14 cellular contexts compared by ENCODE assay signal in the genomic region with DNA sequence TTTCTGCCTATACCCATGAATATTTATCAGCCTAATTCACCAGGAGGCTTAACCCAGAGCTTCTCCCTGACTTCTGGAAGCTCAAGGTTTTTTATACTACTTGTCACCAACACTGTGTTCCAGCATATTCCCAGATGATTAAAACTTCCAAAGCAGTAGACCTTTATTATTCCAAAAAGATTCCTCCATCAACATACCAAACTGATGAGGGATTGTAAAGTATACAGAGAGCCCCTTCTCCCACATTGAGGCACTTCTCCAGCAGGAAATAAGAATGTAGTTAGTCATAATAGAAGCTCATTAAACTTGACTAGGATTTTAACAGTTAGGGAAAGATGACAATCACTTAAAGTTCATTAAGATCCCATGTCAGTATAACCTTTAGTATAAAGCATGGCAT. TPM values are rescaled to one million over a fixed set of nuclear protein-coding genes. Genes with fewer than 3 reads are reported as not detected.
DNase-seq lines count a peak whose midpoint lies in the region; ATAC-seq, FAIRE-seq and TF ChIP-seq lines count a peak whose summit lies in the region.
"Had no signal": no experiment of that assay in that cellular context is flagged by ENCODE, and none has a peak within 500 bp of the region (broad histone marks: within the 10 kb centered on the region; RNA-seq: fewer than 3 reads in every experiment).

No MANE protein-coding gene starts in this region.

- H3K27me3 ChIP-seq in A673 (replicated peaks; ENCODE audit: insufficient read depth, low read depth, low read length, poor library complexity) (no peaks in the 10 kb centered on the region), HUES48 (ENCODE audit: control insufficient read depth, insufficient read depth, low read length) (no peaks in the 10 kb centered on the region), bronchial epithelial cell (ENCODE audit: control insufficient read depth, insufficient read depth, low read length) (no peaks in the 10 kb centered on the region), kidney epithelial cell (ENCODE audit: control insufficient read depth, insufficient read depth, low read length) (no peaks in the 10 kb centered on the region), Peyer's patch (no peaks in the 10 kb centered on the region)

- no peak overlapping the region for H3K9ac ChIP-seq in HUES48 (ENCODE audit: low read depth, low read length)

- CTCF ChIA-PET in A673 (lab: Charles Lee), result interaction anchor here (0.6 to 3.4 kb wide), 2 partner anchors 57 to 144 kb away, joined by 5 to 54 read pairs; no protein-coding TSS in a partner anchor

- intact Hi-C loops in A673 (cut with micrococcal nuclease; ENCODE audit: unreplicated experiment), result loop anchor here (10.0 kb wide), 2 partner anchors 631 to 751 kb away; no protein-coding TSS in a partner anchor

- DNase-seq in A673 (ENCODE audit: low spot score) (peak; percentile 57), bronchial epithelial cell (ENCODE audit: low read depth) (peak; percentile 66), kidney epithelial cell (ENCODE audit: low read depth) (peak; percentile 56), iPS-NIHi11 (ENCODE audit: low spot score) (no peak), Peyer's patch (no peak), NCI-H128 (lab: John Stamatoyannopoulos, UW; ENCODE audit: unreplicated experiment) (no peak)
- DNase-seq: activated CD8-positive, alpha-beta memory T cell treated with anti-CD3 and anti-CD28 coated beads, Interleukin-2, amount 10 ng/mL, durations not matched to agents 7 days and 5 days; activated naive CD8-positive, alpha-beta T cell treated with anti-CD3 and anti-CD28 coated beads for 36 hours; DND-41; effector CD8-positive, alpha-beta T cell; MM.1S; right cardiac atrium had no signal

- peaks cover 4% of the 10 kb centered on the region for H3K9me3 ChIP-seq in A673 (ENCODE audit: low read depth, low read length, poor library complexity, severe bottlenecking)
- H3K9me3 ChIP-seq in HUES48 (ENCODE audit: control insufficient read depth, insufficient read depth, low read length), result no peaks in the 10 kb centered on the region; the same call in 1 of the 2 replicates
- no peaks in the 10 kb centered on the region for H3K9me3 ChIP-seq in Peyer's patch

- H3K27ac ChIP-seq in A673 (ENCODE audit: low read depth, low read length, poor library complexity, severe bottlenecking) (no peak overlapping the region), HUES48 (ENCODE audit: low read depth, low read length) (peak overlapping the region; percentile 53), Peyer's patch (no peak overlapping the region)

- POLR2A ChIA-PET in A673 (lab: Charles Lee; ENCODE audit: low non-redundant PET), result no interaction called here

- H3K4me1 ChIP-seq in A673 (ENCODE audit: insufficient read depth, low read length, poor library complexity, severe bottlenecking) (peaks cover 10% of the 10 kb centered on the region), HUES48 (ENCODE audit: control insufficient read depth, insufficient read depth, low read length) (peaks cover 9% of the 10 kb centered on the region; the same call in 1 of the 2 replicates), Peyer's patch (peaks cover 0 to 6% (median 0%) of the 10 kb centered on the region in 4 donors)

- TF ChIP-seq CTCF in A673 (conservative IDR thresholded peaks at IDR 0.05; ENCODE audit: low read depth, low read length) (no peak), bronchial epithelial cell (IDR thresholded peaks at IDR 0.05; ENCODE audit: insufficient read depth, low read length, severe bottlenecking) (no peak), kidney epithelial cell (IDR thresholded peaks at IDR 0.05; ENCODE audit: insufficient read depth, low read length, poor library complexity, severe bottlenecking) (no peak), Peyer's patch (IDR thresholded peaks at IDR 0.05) (no peak)

- no peak for FAIRE-seq in bronchial epithelial cell (lab: Jason Lieb, UNC)

- H3K4me3 ChIP-seq in A673 (ENCODE audit: low read depth, low read length, poor library complexity, severe bottlenecking), result no peak overlapping the region
- H3K4me3 ChIP-seq in HUES48 (ENCODE audit: low read depth, low read length), result no peak overlapping the region
- H3K4me3 ChIP-seq in bronchial epithelial cell (ENCODE audit: low read depth, low read length), result no peak overlapping the region
- H3K4me3 ChIP-seq in kidney epithelial cell (ENCODE audit: low read depth, low read length), result no peak overlapping the region
- no peak overlapping the region for H3K4me3 ChIP-seq in Peyer's patch

- BruUV-seq in A673 (replicated peaks; lab: Mats Ljungman, UMichigan), result no TSS peak

- H3K36me3 ChIP-seq in A673 (ENCODE audit: insufficient read depth, low read length, poor library complexity, severe bottlenecking) (no peaks in the 10 kb centered on the region), HUES48 (ENCODE audit: control insufficient read depth, insufficient read depth, low read length) (no peaks in the 10 kb centered on the region), bronchial epithelial cell (ENCODE audit: control insufficient read depth, insufficient read depth, low read length) (no peaks in the 10 kb centered on the region), kidney epithelial cell (ENCODE audit: control insufficient read depth, insufficient read depth, low read length) (no peaks in the 10 kb centered on the region), Peyer's patch (no peaks in the 10 kb centered on the region)

- ATAC-seq in activated CD4-positive, CD25-positive, alpha-beta regulatory T cell treated with anti-CD3 and anti-CD28 coated beads, Interleukin-2, amount 50 U/mL, for 24 hours, result no peak
- ATAC-seq: activated CD8-positive, alpha-beta memory T cell treated with anti-CD3 and anti-CD28 coated beads, Interleukin-2, amount 10 ng/mL, durations not matched to agents 7 days and 5 days; right cardiac atrium had no signal

- TF ChIP-seq POLR2A in Peyer's patch (IDR thresholded peaks at IDR 0.05), result no peak

RNA-seq across cellular contexts. Expression of gene CEP126, which starts 51.4 kb away (rescaled TPM):
- total RNA-seq in A673 (2021) (2.3 and 3.1 TPM in 2 replicates), bronchial epithelial cell (0.53 and 2.6 TPM in 2 replicates), kidney epithelial cell (0.71 and 0.82 TPM in 2 replicates), Peyer's patch (10 to 100 TPM in 1 of 4 donors, 1 to 10 TPM in 3; 2.0 to 12.4 (median 4.2) TPM)

RNA-seq across cellular contexts. Expression of gene ANGPTL5, which starts 53.0 kb away (rescaled TPM):
- total RNA-seq in A673 (2021) (not detected in 2 replicates), bronchial epithelial cell (not detected in 2 replicates), kidney epithelial cell (not detected in 2 replicates), Peyer's patch (not detected)
- total RNA-seq: activated CD8-positive, alpha-beta memory T cell treated with anti-CD3 and anti-CD28 coated beads, Interleukin-2, amount 10 ng/mL, durations not matched to agents 7 days and 5 days; activated naive CD8-positive, alpha-beta T cell treated with anti-CD3 and anti-CD28 coated beads for 36 hours had no signal

Comparison
In these comparisons a context has a peak if more than half of its experiments do, and no peak if none do; other contexts are left out.
1. DNase-seq: peak in A673 (single experiment), bronchial epithelial cell (single experiment) and kidney epithelial cell (single experiment); none in iPS-NIHi11 (single experiment), Peyer's patch (0 of 3) and NCI-H128 (single experiment).